Comparison of ENCODE assay signal across 1 cellular context in genomic region chr20:25389381-25389857, GRCh38.
TF ChIP-seq lines count a peak whose summit lies in the region.

No MANE protein-coding gene starts in this region.

TF ChIP-seq in liver, 16 proteins besides CTCF, POLR2A, EP300 and RAD21 (continued from another document):
- no peak for TF ChIP-seq ZBTB33 (IDR thresholded peaks at IDR 0.05)
- TF ChIP-seq YY1 (IDR thresholded peaks at IDR 0.05): no peak
- TF ChIP-seq ATF3 (IDR thresholded peaks at IDR 0.05): no peak
- TF ChIP-seq GABPA (IDR thresholded peaks at IDR 0.05 in 1 of 2, conservative IDR thresholded peaks at IDR 0.05 in 1 of 2): no peak
- no peak for TF ChIP-seq FOXA1 (IDR thresholded peaks at IDR 0.05)
